ENCODE assay signal across 26 cellular contexts in genomic region chr5:148928141-148928540, GRCh38.
A peak's percentile ranks its signal among the peaks of the same experiment; 100 is the strongest.
DNase-seq lines count a peak whose midpoint lies in the region; ATAC-seq and TF ChIP-seq lines count a peak whose summit lies in the region.
"Had no signal": no experiment of that assay in that cellular context is flagged by ENCODE, and none has a peak within 500 bp of the region (broad histone marks: within the 10 kb centered on the region; RNA-seq: fewer than 3 reads in every experiment).

No MANE protein-coding gene starts in this region.

- H3K36me3 ChIP-seq in mammary epithelial cell (ENCODE audit: insufficient read depth, low read length) (no peaks in the 10 kb centered on the region), breast epithelium (no peaks in the 10 kb centered on the region)
- H3K36me3 ChIP-seq: BLaER1, HAP-1 had no signal

- no peak for ATAC-seq in HG02884 (IDR thresholded peaks at IDR 0.05; ENCODE audit: unreplicated experiment)
- ATAC-seq: natural killer cell treated with Interleukin-12 subunit alpha and Interleukin-12 subunit beta and Interleukin-15 and Interleukin-18, amount 100 ng/mL, for 72 hours; stimulated activated naive CD8-positive, alpha-beta T cell treated with anti-CD3 and anti-CD28 coated beads, Interleukin-15, amount 100 ng/mL, for 72 hours; T-cell had no signal

- CTCF ChIA-PET in mammary epithelial cell (lab: Charles Lee; ENCODE audit: low non-redundant PET): no interaction called here

- no peak for TF ChIP-seq CTCF in mammary epithelial cell (conservative IDR thresholded peaks at IDR 0.05 in 1 of 2, IDR thresholded peaks at IDR 0.05 in 1 of 2; ENCODE audit: extremely low read depth in 1 of 2, insufficient read depth in 1 of 2, low read depth in 1 of 2, low read length in 2 of 2)
- TF ChIP-seq CTCF in breast epithelium (IDR thresholded peaks at IDR 0.05): no peak

- no peaks in the 10 kb centered on the region for H3K36me3 Mint-ChIP-seq in activated T-cell treated with anti-CD3 and anti-CD28 coated beads, Interleukin-2, amount 50 U/mL, for 24 hours (ENCODE audit: low read depth)
- H3K36me3 Mint-ChIP-seq: natural killer cell treated with Interleukin-12 subunit alpha and Interleukin-12 subunit beta and Interleukin-15 and Interleukin-18, amount 100 ng/mL, for 72 hours; T-cell had no signal

- H3K27ac ChIP-seq in mammary epithelial cell (ENCODE audit: insufficient read depth, low read depth, low read length): peak overlapping the region; percentile 28
- H3K27ac ChIP-seq in breast epithelium: no peak overlapping the region
- H3K27ac ChIP-seq: BLaER1, dorsolateral prefrontal cortex, hepatocyte, skin epidermis had no signal

- no peak overlapping the region for H3K4me2 ChIP-seq in mammary epithelial cell (ENCODE audit: insufficient read depth, low read depth, low read length)
- H3K4me2 ChIP-seq: BLaER1, hepatocyte had no signal

- peak overlapping the region; percentile 29 for H2AFZ ChIP-seq in mammary epithelial cell (ENCODE audit: low read depth, low read length)
- H2AFZ ChIP-seq: hepatocyte had no signal

- H3K27ac Mint-ChIP-seq in activated T-cell treated with anti-CD3 and anti-CD28 coated beads, Interleukin-2, amount 50 U/mL, for 24 hours: no peak overlapping the region
- H3K27ac Mint-ChIP-seq: natural killer cell treated with Interleukin-12 subunit alpha and Interleukin-12 subunit beta and Interleukin-15 and Interleukin-18, amount 100 ng/mL, for 72 hours; stimulated activated naive CD8-positive, alpha-beta T cell treated with anti-CD3 and anti-CD28 coated beads, Interleukin-15, amount 100 ng/mL, for 72 hours; T-cell had no signal

- no peaks in the 10 kb centered on the region for H3K27me3 ChIP-seq in mammary epithelial cell (ENCODE audit: insufficient read depth, low read length)
- no peaks in the 10 kb centered on the region for H3K27me3 ChIP-seq in breast epithelium
- H3K27me3 ChIP-seq: BLaER1, dorsolateral prefrontal cortex, hepatocyte had no signal

- peaks cover 13% of the 10 kb centered on the region for H3K27me3 Mint-ChIP-seq in activated T-cell treated with anti-CD3 and anti-CD28 coated beads, Interleukin-2, amount 50 U/mL, for 24 hours
- H3K27me3 Mint-ChIP-seq: natural killer cell treated with Interleukin-12 subunit alpha and Interleukin-12 subunit beta and Interleukin-15 and Interleukin-18, amount 100 ng/mL, for 72 hours had no signal

- intact Hi-C loops in mammary epithelial cell (cut with micrococcal nuclease): no loop called here
- intact Hi-C loops in breast epithelium (cut with DNase I; ENCODE audit: low total_unique reads): no loop called here

- H3K4me3 Mint-ChIP-seq in activated T-cell treated with anti-CD3 and anti-CD28 coated beads, Interleukin-2, amount 50 U/mL, for 24 hours: no peak overlapping the region
- H3K4me3 Mint-ChIP-seq: natural killer cell treated with Interleukin-12 subunit alpha and Interleukin-12 subunit beta and Interleukin-15 and Interleukin-18, amount 100 ng/mL, for 72 hours; stimulated activated naive CD8-positive, alpha-beta T cell treated with anti-CD3 and anti-CD28 coated beads, Interleukin-15, amount 100 ng/mL, for 72 hours; T-cell had no signal

- H3K9me3 Mint-ChIP-seq in activated T-cell treated with anti-CD3 and anti-CD28 coated beads, Interleukin-2, amount 50 U/mL, for 24 hours: no peaks in the 10 kb centered on the region
- H3K9me3 Mint-ChIP-seq: natural killer cell treated with Interleukin-12 subunit alpha and Interleukin-12 subunit beta and Interleukin-15 and Interleukin-18, amount 100 ng/mL, for 72 hours; stimulated activated naive CD8-positive, alpha-beta T cell treated with anti-CD3 and anti-CD28 coated beads, Interleukin-15, amount 100 ng/mL, for 72 hours; T-cell had no signal

- DNase-seq in mammary epithelial cell: peak; percentile 34
- DNase-seq in breast epithelium (ENCODE audit: low spot score in 2 of 2): no peak
- DNase-seq in astrocyte of the hippocampus (ENCODE audit: low read depth, low spot score): peak; percentile 47
- peak; percentile 53 for DNase-seq in foreskin melanocyte
- DNase-seq in NCI-H2081 (lab: John Stamatoyannopoulos, UW): no peak
- no peak for DNase-seq in activated T-cell treated with anti-CD3 and anti-CD28 coated beads, Interleukin-2, amount 50 U/mL, for 24 hours
- no peak for DNase-seq in NK-92 treated with Interleukin-12 subunit alpha and Interleukin-12 subunit beta, amount 100 ng/mL, for 24 hours (lab: John Stamatoyannopoulos, UW)
- DNase-seq: 8988T; activated CD4-positive, alpha-beta T cell treated with anti-CD3 and anti-CD28 coated beads, Interleukin-2, amount 50 U/mL, for 1 hour; activated CD8-positive, alpha-beta memory T cell treated with anti-CD3 and anti-CD28 coated beads, Interleukin-2, amount 50 U/mL, for 4 hours; activated effector memory CD4-positive, alpha-beta T cell treated with Interleukin-2 at 50 U/mL for 16 hours; caudate nucleus; dorsolateral prefrontal cortex; mesendoderm; NCI-H187; NCI-H446; stimulated activated CD4-positive, alpha-beta T cell treated with anti-CD3 and anti-CD28 coated beads, Interleukin-2, amount 100 ng/mL, for 48 hours; stimulated activated naive CD8-positive, alpha-beta T cell treated with anti-CD3 and anti-CD28 coated beads, Interleukin-15, amount 100 ng/mL, for 72 hours; T-cell; trophoblast cell had no signal

- dilution Hi-C loops in mammary epithelial cell (cut with HindIII; ENCODE audit: low sequenced_read_pairs): no loop called here

- in situ Hi-C loops in mammary epithelial cell (cut with MboI; ENCODE audit: low sequenced_read_pairs in 2 of 2): no loop called here

- H3K4me3 ChIP-seq in mammary epithelial cell (replicated peaks in 1 of 3; ENCODE audit: insufficient read depth in 1 of 3, low read depth in 2 of 3, low read length in 3 of 3) (no peak overlapping the region), breast epithelium (no peak overlapping the region)
- H3K4me3 ChIP-seq: BLaER1, dorsolateral prefrontal cortex, HAP-1, hepatocyte, skin epidermis had no signal

- H3K4me1 ChIP-seq in mammary epithelial cell (ENCODE audit: insufficient read depth, low read length) (peaks cover 10% of the 10 kb centered on the region), breast epithelium (no peaks in the 10 kb centered on the region)
- H3K4me1 ChIP-seq: BLaER1, HAP-1 had no signal

- H3K4me1 Mint-ChIP-seq in activated T-cell treated with anti-CD3 and anti-CD28 coated beads, Interleukin-2, amount 50 U/mL, for 24 hours (ENCODE audit: low read depth): peaks cover 6% of the 10 kb centered on the region
- H3K4me1 Mint-ChIP-seq: T-cell had no signal

- BruUV-seq in mammary epithelial cell (replicated peaks; lab: Mats Ljungman, UMichigan): no TSS peak

- H3K79me2 ChIP-seq in mammary epithelial cell (ENCODE audit: insufficient read depth, low read length): no peaks in the 10 kb centered on the region
- H3K79me2 ChIP-seq: hepatocyte had no signal

- no peaks in the 10 kb centered on the region for H3K9me3 ChIP-seq in mammary epithelial cell (replicated peaks; ENCODE audit: insufficient read depth, low read length)
- no peaks in the 10 kb centered on the region for H3K9me3 ChIP-seq in breast epithelium
- H3K9me3 ChIP-seq: BLaER1, HAP-1 had no signal

- H3K9ac ChIP-seq in mammary epithelial cell (ENCODE audit: insufficient read depth, low read length): no peak overlapping the region
- H3K9ac ChIP-seq: BLaER1 had no signal

- no peak for TF ChIP-seq POLR2A in breast epithelium (IDR thresholded peaks at IDR 0.05)

- no peaks in the 10 kb centered on the region for H4K20me1 ChIP-seq in mammary epithelial cell (ENCODE audit: insufficient read depth, low read length)
- H4K20me1 ChIP-seq: BLaER1 had no signal

Comparison
In these comparisons a context has a peak if more than half of its experiments do, and no peak if none do; other contexts are left out.
1. DNase-seq: peak in mammary epithelial cell (single experiment), astrocyte of the hippocampus (single experiment) and foreskin melanocyte (single experiment); none in breast epithelium (0 of 2), NCI-H2081 (0 of 2), activated T-cell treated with anti-CD3 and anti-CD28 coated beads, Interleukin-2, amount 50 U/mL, for 24 hours (single experiment) and NK-92 treated with Interleukin-12 subunit alpha and Interleukin-12 subunit beta, amount 100 ng/mL, for 24 hours (single experiment).